ENCODE assay signal across 2 cellular contexts in genomic region chr11:126195119-126195518, GRCh38.
A peak's percentile ranks its signal among the peaks of the same experiment; 100 is the strongest.
TF ChIP-seq lines count a peak whose summit lies in the region.

No MANE protein-coding gene starts in this region.

TF ChIP-seq in HEK293, 187 proteins besides CTCF, POLR2A, EP300 and RAD21:
- TF ChIP-seq ZNF184 (tag by site-specific recombination; IDR thresholded peaks at IDR 0.05) (peak; percentile 96), ZNF701 (tag by site-specific recombination; IDR thresholded peaks at IDR 0.05) (no peak)

TF ChIP-seq in K562, 482 proteins besides CTCF, POLR2A, EP300 and RAD21:
- 0 out of 2 replicates have a peak, but pooled peaks have one; percentile 21 for TF ChIP-seq ZNF184 (CRISPR knock-in tag; IDR thresholded peaks at IDR 0.05)
- TF ChIP-seq ZNF431 (CRISPR knock-in tag; IDR thresholded peaks at IDR 0.05) = no peak
- TF ChIP-seq ATF4 (CRISPR knock-in tag; IDR thresholded peaks at IDR 0.05) = no peak
